Comparison of ENCODE assay signal across 29 cellular contexts in the genomic region with DNA sequence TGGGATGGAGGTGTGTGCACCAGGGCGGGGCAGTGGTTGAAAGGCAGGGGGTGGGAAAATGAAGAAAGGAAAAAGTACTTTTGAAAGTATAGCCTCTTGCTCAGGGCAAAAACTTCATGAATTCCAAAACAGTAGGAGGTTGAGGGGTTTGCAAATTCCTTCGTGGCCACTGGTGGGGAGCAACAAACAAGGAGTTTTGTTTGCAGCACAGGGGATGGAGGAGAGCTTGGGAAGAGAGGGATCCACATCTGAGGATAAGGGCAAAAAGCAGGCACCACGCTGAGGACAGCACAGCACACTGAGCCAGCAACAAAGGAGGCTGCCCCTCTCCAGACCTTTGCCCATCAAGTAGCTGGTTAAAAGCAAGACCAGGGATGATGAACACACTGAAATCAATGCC.
DNase-seq lines count a peak whose midpoint lies in the region; ATAC-seq and TF ChIP-seq lines count a peak whose summit lies in the region.
"Had no signal": no experiment of that assay in that cellular context is flagged by ENCODE, and none has a peak within 500 bp of the region (broad histone marks: within the 10 kb centered on the region; RNA-seq: fewer than 3 reads in every experiment).

No MANE protein-coding gene starts in this region.

- no peak for ATAC-seq in HG03095 (IDR thresholded peaks at IDR 0.05; ENCODE audit: unreplicated experiment)
- ATAC-seq in GM19328 (IDR thresholded peaks at IDR 0.05; ENCODE audit: unreplicated experiment) = no peak
- ATAC-seq: activated CD8-positive, alpha-beta T cell treated with anti-CD3 and anti-CD28 coated beads for 36 hours; activated T-helper 17 cell treated with anti-CD3 and anti-CD28 coated beads, Interleukin-2, amount 50 U/mL, for 72 hours; body of pancreas; K562; left lobe of liver; right cardiac atrium; stimulated activated naive CD8-positive, alpha-beta T cell treated with anti-CD3 and anti-CD28 coated beads, Interleukin-15, amount 100 ng/mL, for 72 hours had no signal

- H3K27ac Mint-ChIP-seq in type B pancreatic cell (peak overlapping the region; percentile 6), chondrocyte (ENCODE audit: unreplicated experiment) (no peak overlapping the region)
- H3K27ac Mint-ChIP-seq: activated CD8-positive, alpha-beta T cell treated with anti-CD3 and anti-CD28 coated beads for 36 hours; activated T-helper 17 cell treated with anti-CD3 and anti-CD28 coated beads, Interleukin-2, amount 50 U/mL, for 72 hours; stimulated activated naive CD8-positive, alpha-beta T cell treated with anti-CD3 and anti-CD28 coated beads, Interleukin-15, amount 100 ng/mL, for 72 hours; T-helper 2 cell treated with Interferon-gamma antibody and Interleukin-4, amounts not matched to agents 5 μg/mL and 100 μg/mL, for 36 hours had no signal

- no peaks in the 10 kb centered on the region for H3K9me3 ChIP-seq in HUES48 (ENCODE audit: control insufficient read depth, insufficient read depth, low read length)
- H3K9me3 ChIP-seq: body of pancreas, neutrophil, thoracic aorta had no signal

- peaks cover 16% of the 10 kb centered on the region for H3K36me3 Mint-ChIP-seq in type B pancreatic cell
- no peaks in the 10 kb centered on the region for H3K36me3 Mint-ChIP-seq in chondrocyte (ENCODE audit: low read depth)

- no peaks in the 10 kb centered on the region for H3K27me3 Mint-ChIP-seq in type B pancreatic cell
- H3K27me3 Mint-ChIP-seq in chondrocyte (ENCODE audit: low read depth) = no peaks in the 10 kb centered on the region
- H3K27me3 Mint-ChIP-seq: activated CD8-positive, alpha-beta T cell treated with anti-CD3 and anti-CD28 coated beads for 36 hours; memory B cell had no signal

- H3K36me3 ChIP-seq in HUES48 (ENCODE audit: control insufficient read depth, insufficient read depth, low read length) = no peaks in the 10 kb centered on the region
- H3K36me3 ChIP-seq: neutrophil, thoracic aorta had no signal

- H3K9ac ChIP-seq in HUES48 (ENCODE audit: low read depth, low read length) = no peak overlapping the region

- H3K4me1 Mint-ChIP-seq in type B pancreatic cell (ENCODE audit: unreplicated experiment) (peaks cover 28% of the 10 kb centered on the region), chondrocyte (ENCODE audit: low read depth) (peaks cover 8% of the 10 kb centered on the region)
- H3K4me1 Mint-ChIP-seq: activated T-helper 17 cell treated with anti-CD3 and anti-CD28 coated beads, Interleukin-2, amount 50 U/mL, for 72 hours; stimulated activated naive CD8-positive, alpha-beta T cell treated with anti-CD3 and anti-CD28 coated beads, Interleukin-15, amount 100 ng/mL, for 72 hours had no signal

- TF ChIP-seq CTCF in type B pancreatic cell (conservative IDR thresholded peaks at IDR 0.05) (no peak), chondrocyte (IDR thresholded peaks at IDR 0.05) (no peak)

- H3K27me3 ChIP-seq in HUES48 (ENCODE audit: control insufficient read depth, insufficient read depth, low read length) = no peaks in the 10 kb centered on the region
- H3K27me3 ChIP-seq: body of pancreas, neutrophil had no signal

- H3K9me3 Mint-ChIP-seq in type B pancreatic cell (peaks cover 9% of the 10 kb centered on the region), chondrocyte (ENCODE audit: low read depth) (no peaks in the 10 kb centered on the region)
- H3K9me3 Mint-ChIP-seq: activated CD8-positive, alpha-beta T cell treated with anti-CD3 and anti-CD28 coated beads for 36 hours; T-helper 2 cell treated with Interferon-gamma antibody and Interleukin-4, amounts not matched to agents 5 μg/mL and 100 μg/mL, for 36 hours had no signal

- peaks cover 47% of the 10 kb centered on the region for H3K4me1 ChIP-seq in HUES48 (ENCODE audit: control insufficient read depth, insufficient read depth, low read length)

- H3K4me3 Mint-ChIP-seq in type B pancreatic cell (no peak overlapping the region), chondrocyte (ENCODE audit: unreplicated experiment) (no peak overlapping the region)
- H3K4me3 Mint-ChIP-seq: activated CD8-positive, alpha-beta T cell treated with anti-CD3 and anti-CD28 coated beads for 36 hours; activated T-helper 17 cell treated with anti-CD3 and anti-CD28 coated beads, Interleukin-2, amount 50 U/mL, for 72 hours; memory B cell; stimulated activated naive CD8-positive, alpha-beta T cell treated with anti-CD3 and anti-CD28 coated beads, Interleukin-15, amount 100 ng/mL, for 72 hours; T-helper 2 cell treated with Interferon-gamma antibody and Interleukin-4, amounts not matched to agents 5 μg/mL and 100 μg/mL, for 36 hours had no signal

- peak overlapping the region; percentile 82 for H3K27ac ChIP-seq in HUES48 (ENCODE audit: low read depth, low read length)
- H3K27ac ChIP-seq: body of pancreas, neutrophil, thoracic aorta had no signal

- H3K4me3 ChIP-seq in HUES48 (ENCODE audit: low read depth, low read length) = 0 out of 2 replicates have a peak overlapping the region, but pooled peaks have one; percentile 14
- H3K4me3 ChIP-seq: body of pancreas, K562, smooth muscle cell, thoracic aorta had no signal

- peak; percentile 64 for DNase-seq in ecto neural progenitor cell (ENCODE audit: low spot score)
- DNase-seq in iPS-NIHi11 (ENCODE audit: low spot score) = peak; percentile 41
- DNase-seq in type B pancreatic cell (ENCODE audit: extremely low spot score, unreplicated experiment) = no peak
- DNase-seq in chondrocyte (ENCODE audit: low spot score) = no peak
- DNase-seq: activated CD8-positive, alpha-beta memory T cell treated with anti-CD3 and anti-CD28 coated beads, Interleukin-2, amount 50 U/mL, for 48 hours; activated CD8-positive, alpha-beta T cell treated with anti-CD3 and anti-CD28 coated beads for 36 hours; activated naive CD4-positive, alpha-beta T cell treated with anti-CD3 and anti-CD28 coated beads, Interleukin-2, amount 50 U/mL, for 16 hours; body of pancreas; cerebellar nuclear complex; DMS153; NCI-H1092; NCI-H1694; NCI-H2171 treated with DMSO at 0.1 percent for 48 hours; NCI-H526 treated with DMSO at 0.1 percent for 48 hours; right cardiac atrium; SIG-M5; stimulated activated CD4-positive, alpha-beta T cell treated with anti-CD3 and anti-CD28 coated beads, Interleukin-2, amount 100 ng/mL, for 24 hours; stimulated activated naive CD8-positive, alpha-beta T cell treated with anti-CD3 and anti-CD28 coated beads, Interleukin-15, amount 100 ng/mL, for 72 hours had no signal

Comparison
In these comparisons a context has a peak if more than half of its experiments do, and no peak if none do; other contexts are left out.
1. DNase-seq: peak in ecto neural progenitor cell (single experiment) and iPS-NIHi11 (single experiment); none in type B pancreatic cell (single experiment) and chondrocyte (single experiment).